In genomic region chr1:120178799-120179419, GRCh38 we compare ENCODE assay signal across 13 cellular contexts. TPM values are rescaled to one million over a fixed set of nuclear protein-coding genes. Genes with fewer than 3 reads are reported as not detected.
DNase-seq lines count a peak whose midpoint lies in the region; ATAC-seq, FAIRE-seq and TF ChIP-seq lines count a peak whose summit lies in the region.
"Had no signal": no experiment of that assay in that cellular context is flagged by ENCODE, and none has a peak within 500 bp of the region (broad histone marks: within the 10 kb centered on the region; RNA-seq: fewer than 3 reads in every experiment).

No MANE protein-coding gene starts in this region.

- H2BK120ac ChIP-seq in mesenchymal stem cell (ENCODE audit: low read depth, low read length) = no peak overlapping the region

- H3K9ac ChIP-seq in mesenchymal stem cell (ENCODE audit: low read length) = peak overlapping the region; percentile 84

- no peak overlapping the region for H4K91ac ChIP-seq in mesenchymal stem cell (ENCODE audit: low read length)

- no peaks in the 10 kb centered on the region for H3K79me1 ChIP-seq in mesenchymal stem cell (replicated peaks; ENCODE audit: low read length, poor library complexity, severe bottlenecking)

- no peak for TF ChIP-seq POLR2A in heart left ventricle (IDR thresholded peaks at IDR 0.05)

- no peak overlapping the region for H3K4me2 ChIP-seq in mesenchymal stem cell (ENCODE audit: low read length, poor library complexity, severe bottlenecking)
- H3K4me2 ChIP-seq: A549 had no signal

- no peak overlapping the region for H3K14ac ChIP-seq in mesenchymal stem cell (ENCODE audit: low read length in 2 of 2)

- no peak for TF ChIP-seq CTCF in heart right ventricle (IDR thresholded peaks at IDR 0.05)
- no peak for TF ChIP-seq CTCF in heart left ventricle (IDR thresholded peaks at IDR 0.05)
- TF ChIP-seq CTCF in coronary artery (IDR thresholded peaks at IDR 0.05) = no peak

- no peak for ATAC-seq in heart right ventricle
- ATAC-seq in heart left ventricle = no peak
- no peak for ATAC-seq in GM21526 (IDR thresholded peaks at IDR 0.05; ENCODE audit: low FRiP score, unreplicated experiment)
- ATAC-seq: A549, GM12878, left colon had no signal

- H3K27me3 ChIP-seq in heart right ventricle = no peaks in the 10 kb centered on the region
- H3K27me3 ChIP-seq in heart left ventricle = no peaks in the 10 kb centered on the region
- H3K27me3 ChIP-seq in mesenchymal stem cell (ENCODE audit: control insufficient read depth in 1 of 2, insufficient read depth in 1 of 2, low read length in 2 of 2) = no peaks in the 10 kb centered on the region

- H2BK5ac ChIP-seq in mesenchymal stem cell (ENCODE audit: low read depth, low read length, poor library complexity, severe bottlenecking) = peak overlapping the region; percentile 1

- no peak for FAIRE-seq in urothelium cell line (lab: Jason Lieb, UNC)
- FAIRE-seq: A549, bronchial epithelial cell, GM12878 had no signal

- DNase-seq in heart right ventricle (no peak), heart left ventricle (no peak), coronary artery (ENCODE audit: low spot score) (no peak), mesenchymal stem cell (no peak), urothelium cell line (ENCODE audit: low spot score) (peak; percentile 1), T-helper 1 cell (no peak), iPS-NIHi11 (ENCODE audit: low spot score) (no peak)
- DNase-seq: activated CD4-positive, alpha-beta T cell treated with anti-CD3 and anti-CD28 coated beads, Interleukin-2, amount 10 ng/mL, durations not matched to agents 7 days and 5 days; left colon had no signal

- no peak overlapping the region for H3K4me3 ChIP-seq in heart right ventricle
- H3K4me3 ChIP-seq in heart left ventricle = no peak overlapping the region
- no peak overlapping the region for H3K4me3 ChIP-seq in coronary artery
- peak overlapping the region in 1 of 2 experiments; percentile 62 for H3K4me3 ChIP-seq in mesenchymal stem cell (ENCODE audit: insufficient read depth in 1 of 2, low read depth in 1 of 2, low read length in 2 of 2)
- H3K4me3 ChIP-seq: A549, GM12878 had no signal

- no peak overlapping the region for H2BK15ac ChIP-seq in mesenchymal stem cell (ENCODE audit: low read depth, poor library complexity, severe bottlenecking)

- H3K36me3 ChIP-seq in heart right ventricle (no peaks in the 10 kb centered on the region), heart left ventricle (no peaks in the 10 kb centered on the region), mesenchymal stem cell (ENCODE audit: control insufficient read depth in 1 of 2, insufficient read depth in 2 of 2, low read depth in 1 of 2, low read length in 2 of 2) (no peaks in the 10 kb centered on the region)

- H3K27ac ChIP-seq in heart right ventricle (peak overlapping the region in 8 of 10 donors; percentile 9 to 71 (median 62)), heart left ventricle (peak overlapping the region in 6 of 12 donors; percentile 10 to 80 (median 61)), coronary artery (peak overlapping the region; percentile 48 to 86), mesenchymal stem cell (ENCODE audit: low read length, poor library complexity, severe bottlenecking) (peak overlapping the region; percentile 93)
- H3K27ac ChIP-seq: A549 had no signal

- H3K23ac ChIP-seq in mesenchymal stem cell (ENCODE audit: low read length in 2 of 2) = no peak overlapping the region

- intact Hi-C loops in heart right ventricle (cut with DNase I) = no loop called here
- intact Hi-C loops in heart left ventricle (cut with DNase I) = no loop called here

- H2AFZ ChIP-seq in mesenchymal stem cell (ENCODE audit: low read depth, low read length) = no peak overlapping the region

- H2AK5ac ChIP-seq in mesenchymal stem cell (ENCODE audit: low read length, severe bottlenecking) = peak overlapping the region; percentile 56

- H3K9me3 ChIP-seq in heart right ventricle (no peaks in the 10 kb centered on the region), heart left ventricle (no peaks in the 10 kb centered on the region), mesenchymal stem cell (ENCODE audit: control insufficient read depth, low read length) (no peaks in the 10 kb centered on the region)
- H3K9me3 ChIP-seq: A549 had no signal

- H4K8ac ChIP-seq in mesenchymal stem cell (ENCODE audit: low read length) = no peak overlapping the region

- WGBS in heart right ventricle, 2 donors = 76 to 81% methylated on average over 2 of the region's 2 CpGs
- 78 to 89% (median 81%) methylated on average over 2 of the region's 2 CpGs for WGBS in heart left ventricle, 4 donors
- WGBS in mesenchymal stem cell = 56% methylated on average over 2 of the region's 2 CpGs

- no peak overlapping the region for H2BK12ac ChIP-seq in mesenchymal stem cell (ENCODE audit: low read length in 2 of 2)

- no peak overlapping the region for H3K4ac ChIP-seq in mesenchymal stem cell (ENCODE audit: low read depth in 1 of 2, low read length in 2 of 2)

- peaks cover 2 to 27% (median 15%) of the 10 kb centered on the region in 9 donors for H3K4me1 ChIP-seq in heart right ventricle
- H3K4me1 ChIP-seq in heart left ventricle = peaks cover 0 to 21% (median 8%) of the 10 kb centered on the region in 12 donors
- peaks cover 2% of the 10 kb centered on the region for H3K4me1 ChIP-seq in mesenchymal stem cell (ENCODE audit: control insufficient read depth, insufficient read depth, low read depth, low read length)
- H3K4me1 ChIP-seq: A549 had no signal

- no peak overlapping the region for H3K18ac ChIP-seq in mesenchymal stem cell (ENCODE audit: low read depth in 1 of 2, low read length in 2 of 2)

RNA-seq across cellular contexts. Expression of gene SEC22B, which starts 2.6 kb away (rescaled TPM):
- total RNA-seq in heart right ventricle = 10 to 100 TPM; 12.9 to 18.5 (median 15.5) TPM
- polyA plus RNA-seq in heart right ventricle = 10 to 100 TPM; 12.1 to 14.7 TPM
- total RNA-seq in heart left ventricle = 10 to 100 TPM; 10.6 to 19.3 (median 15.4) TPM
- polyA plus RNA-seq in heart left ventricle = 10 to 100 TPM; 10.7 to 20.4 TPM
- 43.4 TPM for polyA plus RNA-seq in mesenchymal stem cell (2013, experiment 1 of 2)
- polyA plus RNA-seq in mesenchymal stem cell (2013, experiment 2 of 2) = 46.0 TPM
